Comparison of ENCODE assay signal across 1 cellular context in the genomic region with DNA sequence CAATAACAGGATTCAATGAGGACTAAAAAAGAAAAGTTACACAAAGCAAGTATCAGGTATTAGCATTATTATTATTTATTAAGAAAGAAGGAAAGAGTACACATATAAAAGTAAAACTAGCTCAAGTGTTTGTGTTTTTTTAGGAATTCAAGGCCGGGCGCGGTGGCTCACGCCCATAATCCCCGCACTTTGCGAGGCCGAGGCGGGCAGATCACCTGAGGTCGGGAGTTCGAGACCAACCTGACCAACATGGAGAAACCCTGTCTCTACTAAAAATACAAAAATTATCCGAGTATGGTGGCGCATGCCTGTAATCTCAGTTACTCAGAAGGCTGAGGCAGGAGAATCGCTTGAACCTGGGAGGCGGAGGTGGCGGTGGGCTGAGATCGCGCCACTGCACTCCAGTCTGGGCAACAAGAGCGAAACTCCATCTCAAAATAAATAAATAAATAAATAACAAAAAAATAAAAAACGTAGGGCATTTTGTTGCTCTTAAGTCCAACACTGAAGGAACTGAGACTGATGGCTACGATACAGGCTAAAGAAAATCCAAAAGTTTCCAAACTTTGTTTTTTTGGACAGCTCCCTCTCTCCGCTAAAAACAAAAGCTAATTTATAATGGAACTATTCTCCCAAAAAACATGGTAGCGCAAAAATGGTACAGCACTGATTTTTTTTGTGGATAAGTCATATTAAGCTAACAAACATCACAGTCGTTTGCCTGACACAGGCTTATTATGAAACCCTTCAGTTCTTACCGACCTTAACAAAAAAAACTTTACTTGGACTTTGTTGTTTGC.
TF ChIP-seq lines count a peak whose summit lies in the region.

No MANE protein-coding gene starts in this region.

TF ChIP-seq in endothelial cell of umbilical vein, 7 proteins besides CTCF, POLR2A, EP300 and RAD21 (continued from another document):
- TF ChIP-seq JUN (IDR thresholded peaks at IDR 0.05; ENCODE audit: borderline replicate concordance, insufficient read depth, insufficient read length, low read depth), result no peak
- no peak for TF ChIP-seq POLR2AphosphoS5 (IDR thresholded peaks at IDR 0.05; ENCODE audit: insufficient read depth, low read depth, low read length)
- TF ChIP-seq GATA2 (IDR thresholded peaks at IDR 0.05; ENCODE audit: insufficient read depth, insufficient read length, low read depth, low read length), result no peak
- TF ChIP-seq MYC (IDR thresholded peaks at IDR 0.05; ENCODE audit: low read depth, low read length), result no peak
- no peak for TF ChIP-seq EZH2 (IDR thresholded peaks at IDR 0.05; ENCODE audit: borderline replicate concordance, low read depth, low read length, severe bottlenecking)
